ENCODE assay signal across 17 cellular contexts in the genomic region with DNA sequence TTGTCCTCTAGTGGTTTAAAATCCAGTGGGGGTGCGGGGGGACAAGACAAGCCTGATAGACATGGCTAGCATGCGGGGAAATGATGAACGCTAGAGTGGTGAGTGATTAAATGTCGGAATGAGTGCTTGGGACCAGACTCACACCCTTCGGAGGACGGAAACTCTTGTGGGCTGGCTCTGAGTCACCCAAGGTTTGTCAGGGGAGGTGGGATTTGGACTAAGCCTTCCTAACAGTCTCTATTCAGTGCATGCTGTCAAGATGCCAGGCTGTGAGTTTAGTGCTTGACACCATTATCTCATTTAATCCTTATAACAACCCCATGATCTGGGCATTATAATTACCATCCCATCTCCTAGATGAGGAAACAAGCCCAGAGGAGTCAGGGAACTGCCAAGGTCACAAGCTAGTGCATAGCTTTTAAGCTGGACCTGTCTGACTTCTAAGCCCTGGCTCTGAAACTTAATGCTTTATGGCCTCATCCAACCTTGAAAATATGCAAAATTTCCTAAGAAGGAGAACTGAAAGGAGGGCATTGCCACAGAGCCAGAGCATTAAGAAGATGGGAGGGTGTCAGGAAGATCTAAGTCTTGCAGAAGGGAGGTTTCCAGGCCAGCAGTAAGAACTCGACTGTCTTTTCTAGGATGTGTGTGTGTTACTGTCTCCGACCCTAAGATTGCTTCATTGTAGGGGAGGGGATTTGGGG.
DNase-seq lines count a peak whose midpoint lies in the region; ATAC-seq and TF ChIP-seq lines count a peak whose summit lies in the region.
"Had no signal": no experiment of that assay in that cellular context is flagged by ENCODE, and none has a peak within 500 bp of the region (broad histone marks: within the 10 kb centered on the region; RNA-seq: fewer than 3 reads in every experiment).

No MANE protein-coding gene starts in this region.

- ATAC-seq in PC-3: no peak
- ATAC-seq in right cardiac atrium: no peak
- no peak for ATAC-seq in HG03045 (IDR thresholded peaks at IDR 0.05; ENCODE audit: unreplicated experiment)
- ATAC-seq: K562 had no signal

- TF ChIP-seq CTCF in PC-3 (conservative IDR thresholded peaks at IDR 0.05; ENCODE audit: low read depth, low read length): no peak

- no peak overlapping the region for H3K27ac ChIP-seq in PC-3 (ENCODE audit: low read length)
- no peak overlapping the region for H3K27ac ChIP-seq in right cardiac atrium (ENCODE audit: low read length)
- H3K27ac ChIP-seq: BLaER1 treated with 17β-estradiol and CSF1 and Interleukin-3, amounts not matched to agents 10 nM and 100 nM had no signal

- H3K27me3 ChIP-seq in PC-3 (ENCODE audit: low read length) (peaks cover 16% of the 10 kb centered on the region), iPS-15b (ENCODE audit: control insufficient read depth, insufficient read depth, low read length) (peaks cover 48% of the 10 kb centered on the region), right cardiac atrium (ENCODE audit: control insufficient read depth, insufficient read depth) (no peaks in the 10 kb centered on the region)
- H3K27me3 ChIP-seq: BLaER1 treated with 17β-estradiol and CSF1 and Interleukin-3, amounts not matched to agents 10 nM and 100 nM had no signal

- H3K79me2 ChIP-seq in PC-3 (ENCODE audit: low read length): no peaks in the 10 kb centered on the region

- H3K9me3 ChIP-seq in PC-3 (ENCODE audit: low read length) (no peaks in the 10 kb centered on the region), iPS-15b (ENCODE audit: control insufficient read depth, insufficient read depth, low read length) (no peaks in the 10 kb centered on the region), right cardiac atrium (ENCODE audit: control insufficient read depth, low read length) (no peaks in the 10 kb centered on the region)
- H3K9me3 ChIP-seq: BLaER1 treated with 17β-estradiol and CSF1 and Interleukin-3, amounts not matched to agents 10 nM and 100 nM had no signal

- POLR2A ChIA-PET in PC-3 (lab: Charles Lee; ENCODE audit: unreplicated experiment): no interaction called here

- H4K20me1 ChIP-seq in PC-3 (ENCODE audit: low read length): no peaks in the 10 kb centered on the region
- H4K20me1 ChIP-seq: BLaER1 treated with 17β-estradiol and CSF1 and Interleukin-3, amounts not matched to agents 10 nM and 100 nM had no signal

- no peak overlapping the region for H2AFZ ChIP-seq in PC-3 (ENCODE audit: low read length)

- H3F3A ChIP-seq in PC-3 (ENCODE audit: low read length, unreplicated experiment): no peaks in the 10 kb centered on the region

- H3K36me3 ChIP-seq in PC-3 (ENCODE audit: low read depth, low read length) (no peaks in the 10 kb centered on the region), iPS-15b (ENCODE audit: control insufficient read depth, insufficient read depth, low read length) (no peaks in the 10 kb centered on the region)
- H3K36me3 ChIP-seq: BLaER1 treated with 17β-estradiol and CSF1 and Interleukin-3, amounts not matched to agents 10 nM and 100 nM had no signal

- CTCF ChIA-PET in PC-3 (lab: Charles Lee): no interaction called here

- DNase-seq in A172 (ENCODE audit: low spot score) (peak; percentile 75), ELR (ENCODE audit: low read depth) (peak; percentile 93), PC-3 (peak; percentile 11), NCI-H2029 treated with DMSO at 0.1 percent for 48 hours (lab: John Stamatoyannopoulos, UW) (no peak), right cardiac atrium (no peak), NCI-H1105 (lab: John Stamatoyannopoulos, UW) (no peak)
- DNase-seq: activated CD4-positive, alpha-beta T cell treated with anti-CD3 and anti-CD28 coated beads, Interleukin-2, amount 50 U/mL, for 1 hour; erythroblast; GDM1; midbrain; NK-92 treated with Interleukin-12 subunit alpha and Interleukin-12 subunit beta, amount 100 ng/mL, for 24 hours; stimulated activated CD4-positive, alpha-beta T cell treated with anti-CD3 and anti-CD28 coated beads, Interleukin-4, amount 100 ng/mL, for 1 hour; T-helper 1 cell had no signal

- no peak overlapping the region for H3K9ac ChIP-seq in PC-3 (ENCODE audit: low read length)
- H3K9ac ChIP-seq in iPS-15b (ENCODE audit: low read depth, low read length): no peak overlapping the region
- H3K9ac ChIP-seq: BLaER1 treated with 17β-estradiol and CSF1 and Interleukin-3, amounts not matched to agents 10 nM and 100 nM had no signal

- no peaks in the 10 kb centered on the region for H3K4me1 ChIP-seq in PC-3 (ENCODE audit: insufficient read depth, low read length)
- H3K4me1 ChIP-seq in iPS-15b (ENCODE audit: control insufficient read depth, insufficient read depth, low read length): peaks cover 4% of the 10 kb centered on the region
- no peaks in the 10 kb centered on the region for H3K4me1 ChIP-seq in right cardiac atrium (ENCODE audit: control insufficient read depth, insufficient read depth, low read length)

- WGBS in right cardiac atrium: 70% methylated on average over 8 of the region's 8 CpGs

- H3K4me2 ChIP-seq in PC-3 (ENCODE audit: low read length): no peak overlapping the region

- intact Hi-C loops in PC-3 (cut with micrococcal nuclease) (no loop called here), right cardiac atrium (cut with DNase I) (no loop called here)

- H3K9me2 ChIP-seq in PC-3 (replicated peaks; ENCODE audit: low read length): no peaks in the 10 kb centered on the region

- BruUV-seq in PC-3 (replicated peaks; lab: Mats Ljungman, UMichigan): no TSS peak

- H3K4me3 ChIP-seq in PC-3 (ENCODE audit: low read length) (no peak overlapping the region), iPS-15b (ENCODE audit: low read depth, low read length) (peak overlapping the region; percentile 47), right cardiac atrium (ENCODE audit: low read length) (no peak overlapping the region)
- H3K4me3 ChIP-seq: BLaER1 treated with 17β-estradiol and CSF1 and Interleukin-3, amounts not matched to agents 10 nM and 100 nM; K562 had no signal

Comparison
In these comparisons a context has a peak if more than half of its experiments do, and no peak if none do; other contexts are left out.
1. DNase-seq: peak in A172 (single experiment), ELR (single experiment) and PC-3 (single experiment); none in NCI-H2029 treated with DMSO at 0.1 percent for 48 hours (single experiment), right cardiac atrium (0 of 3) and NCI-H1105 (single experiment).